In the genomic region with DNA sequence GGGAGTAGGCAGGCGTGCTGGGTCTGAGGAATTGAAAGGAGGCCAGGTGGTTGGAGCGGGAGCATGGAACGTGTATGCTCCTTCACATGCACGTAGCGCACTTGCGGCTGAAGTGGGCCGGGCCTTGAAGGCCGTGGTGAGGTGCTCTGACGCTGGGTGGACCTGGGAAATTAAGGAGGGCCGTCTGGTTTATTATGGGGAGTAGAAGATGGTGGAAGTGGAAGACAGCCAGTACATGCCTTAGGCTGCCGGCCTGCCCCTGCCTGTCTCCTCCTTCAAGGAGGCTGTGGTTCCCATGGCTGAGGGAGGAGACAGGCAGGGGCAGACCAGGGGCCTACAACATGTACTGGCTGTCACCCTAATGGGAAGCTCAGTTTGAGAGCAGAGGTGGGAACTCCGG, we compare ENCODE assay signal across 1 cellular context.
A peak's percentile ranks its signal among the peaks of the same experiment; 100 is the strongest.
TF ChIP-seq lines count a peak whose summit lies in the region.

No MANE protein-coding gene starts in this region.

TF ChIP-seq in K562, 482 proteins besides CTCF, POLR2A, EP300 and RAD21 (continues in another document):
- TF ChIP-seq, protein P1, sequence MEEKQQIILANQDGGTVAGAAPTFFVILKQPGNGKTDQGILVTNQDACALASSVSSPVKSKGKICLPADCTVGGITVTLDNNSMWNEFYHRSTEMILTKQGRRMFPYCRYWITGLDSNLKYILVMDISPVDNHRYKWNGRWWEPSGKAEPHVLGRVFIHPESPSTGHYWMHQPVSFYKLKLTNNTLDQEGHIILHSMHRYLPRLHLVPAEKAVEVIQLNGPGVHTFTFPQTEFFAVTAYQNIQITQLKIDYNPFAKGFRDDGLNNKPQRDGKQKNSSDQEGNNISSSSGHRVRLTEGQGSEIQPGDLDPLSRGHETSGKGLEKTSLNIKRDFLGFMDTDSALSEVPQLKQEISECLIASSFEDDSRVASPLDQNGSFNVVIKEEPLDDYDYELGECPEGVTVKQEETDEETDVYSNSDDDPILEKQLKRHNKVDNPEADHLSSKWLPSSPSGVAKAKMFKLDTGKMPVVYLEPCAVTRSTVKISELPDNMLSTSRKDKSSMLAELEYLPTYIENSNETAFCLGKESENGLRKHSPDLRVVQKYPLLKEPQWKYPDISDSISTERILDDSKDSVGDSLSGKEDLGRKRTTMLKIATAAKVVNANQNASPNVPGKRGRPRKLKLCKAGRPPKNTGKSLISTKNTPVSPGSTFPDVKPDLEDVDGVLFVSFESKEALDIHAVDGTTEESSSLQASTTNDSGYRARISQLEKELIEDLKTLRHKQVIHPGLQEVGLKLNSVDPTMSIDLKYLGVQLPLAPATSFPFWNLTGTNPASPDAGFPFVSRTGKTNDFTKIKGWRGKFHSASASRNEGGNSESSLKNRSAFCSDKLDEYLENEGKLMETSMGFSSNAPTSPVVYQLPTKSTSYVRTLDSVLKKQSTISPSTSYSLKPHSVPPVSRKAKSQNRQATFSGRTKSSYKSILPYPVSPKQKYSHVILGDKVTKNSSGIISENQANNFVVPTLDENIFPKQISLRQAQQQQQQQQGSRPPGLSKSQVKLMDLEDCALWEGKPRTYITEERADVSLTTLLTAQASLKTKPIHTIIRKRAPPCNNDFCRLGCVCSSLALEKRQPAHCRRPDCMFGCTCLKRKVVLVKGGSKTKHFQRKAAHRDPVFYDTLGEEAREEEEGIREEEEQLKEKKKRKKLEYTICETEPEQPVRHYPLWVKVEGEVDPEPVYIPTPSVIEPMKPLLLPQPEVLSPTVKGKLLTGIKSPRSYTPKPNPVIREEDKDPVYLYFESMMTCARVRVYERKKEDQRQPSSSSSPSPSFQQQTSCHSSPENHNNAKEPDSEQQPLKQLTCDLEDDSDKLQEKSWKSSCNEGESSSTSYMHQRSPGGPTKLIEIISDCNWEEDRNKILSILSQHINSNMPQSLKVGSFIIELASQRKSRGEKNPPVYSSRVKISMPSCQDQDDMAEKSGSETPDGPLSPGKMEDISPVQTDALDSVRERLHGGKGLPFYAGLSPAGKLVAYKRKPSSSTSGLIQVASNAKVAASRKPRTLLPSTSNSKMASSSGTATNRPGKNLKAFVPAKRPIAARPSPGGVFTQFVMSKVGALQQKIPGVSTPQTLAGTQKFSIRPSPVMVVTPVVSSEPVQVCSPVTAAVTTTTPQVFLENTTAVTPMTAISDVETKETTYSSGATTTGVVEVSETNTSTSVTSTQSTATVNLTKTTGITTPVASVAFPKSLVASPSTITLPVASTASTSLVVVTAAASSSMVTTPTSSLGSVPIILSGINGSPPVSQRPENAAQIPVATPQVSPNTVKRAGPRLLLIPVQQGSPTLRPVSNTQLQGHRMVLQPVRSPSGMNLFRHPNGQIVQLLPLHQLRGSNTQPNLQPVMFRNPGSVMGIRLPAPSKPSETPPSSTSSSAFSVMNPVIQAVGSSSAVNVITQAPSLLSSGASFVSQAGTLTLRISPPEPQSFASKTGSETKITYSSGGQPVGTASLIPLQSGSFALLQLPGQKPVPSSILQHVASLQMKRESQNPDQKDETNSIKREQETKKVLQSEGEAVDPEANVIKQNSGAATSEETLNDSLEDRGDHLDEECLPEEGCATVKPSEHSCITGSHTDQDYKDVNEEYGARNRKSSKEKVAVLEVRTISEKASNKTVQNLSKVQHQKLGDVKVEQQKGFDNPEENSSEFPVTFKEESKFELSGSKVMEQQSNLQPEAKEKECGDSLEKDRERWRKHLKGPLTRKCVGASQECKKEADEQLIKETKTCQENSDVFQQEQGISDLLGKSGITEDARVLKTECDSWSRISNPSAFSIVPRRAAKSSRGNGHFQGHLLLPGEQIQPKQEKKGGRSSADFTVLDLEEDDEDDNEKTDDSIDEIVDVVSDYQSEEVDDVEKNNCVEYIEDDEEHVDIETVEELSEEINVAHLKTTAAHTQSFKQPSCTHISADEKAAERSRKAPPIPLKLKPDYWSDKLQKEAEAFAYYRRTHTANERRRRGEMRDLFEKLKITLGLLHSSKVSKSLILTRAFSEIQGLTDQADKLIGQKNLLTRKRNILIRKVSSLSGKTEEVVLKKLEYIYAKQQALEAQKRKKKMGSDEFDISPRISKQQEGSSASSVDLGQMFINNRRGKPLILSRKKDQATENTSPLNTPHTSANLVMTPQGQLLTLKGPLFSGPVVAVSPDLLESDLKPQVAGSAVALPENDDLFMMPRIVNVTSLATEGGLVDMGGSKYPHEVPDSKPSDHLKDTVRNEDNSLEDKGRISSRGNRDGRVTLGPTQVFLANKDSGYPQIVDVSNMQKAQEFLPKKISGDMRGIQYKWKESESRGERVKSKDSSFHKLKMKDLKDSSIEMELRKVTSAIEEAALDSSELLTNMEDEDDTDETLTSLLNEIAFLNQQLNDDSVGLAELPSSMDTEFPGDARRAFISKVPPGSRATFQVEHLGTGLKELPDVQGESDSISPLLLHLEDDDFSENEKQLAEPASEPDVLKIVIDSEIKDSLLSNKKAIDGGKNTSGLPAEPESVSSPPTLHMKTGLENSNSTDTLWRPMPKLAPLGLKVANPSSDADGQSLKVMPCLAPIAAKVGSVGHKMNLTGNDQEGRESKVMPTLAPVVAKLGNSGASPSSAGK (IDR thresholded peaks at IDR 0.05): no peak
- TF ChIP-seq RBM22 (IDR thresholded peaks at IDR 0.05; ENCODE audit: low read depth, low read length, poor library complexity, severe bottlenecking) (peak; percentile 40), GABPB2 (CRISPR knock-in tag; conservative IDR thresholded peaks at IDR 0.05) (no peak), ESRRB (CRISPR knock-in tag; IDR thresholded peaks at IDR 0.05; ENCODE audit: borderline replicate concordance) (no peak), BCL6 (CRISPR knock-in tag; IDR thresholded peaks at IDR 0.05) (no peak), SNIP1 (IDR thresholded peaks at IDR 0.05; ENCODE audit: low read depth) (no peak), SIX5 (IDR thresholded peaks at IDR 0.05; ENCODE audit: borderline replicate concordance in 1 of 2, insufficient read depth in 1 of 2, low read depth in 1 of 2, low read length in 2 of 2) (no peak), NR2C1 (IDR thresholded peaks at IDR 0.05) (no peak), NR2C1 (tag; IDR thresholded peaks at IDR 0.05) (no peak), ETV1 (tag; conservative IDR thresholded peaks at IDR 0.05; ENCODE audit: low read depth) (no peak), NFATC3 (IDR thresholded peaks at IDR 0.05) (no peak)
- TF ChIP-seq, protein P2, sequence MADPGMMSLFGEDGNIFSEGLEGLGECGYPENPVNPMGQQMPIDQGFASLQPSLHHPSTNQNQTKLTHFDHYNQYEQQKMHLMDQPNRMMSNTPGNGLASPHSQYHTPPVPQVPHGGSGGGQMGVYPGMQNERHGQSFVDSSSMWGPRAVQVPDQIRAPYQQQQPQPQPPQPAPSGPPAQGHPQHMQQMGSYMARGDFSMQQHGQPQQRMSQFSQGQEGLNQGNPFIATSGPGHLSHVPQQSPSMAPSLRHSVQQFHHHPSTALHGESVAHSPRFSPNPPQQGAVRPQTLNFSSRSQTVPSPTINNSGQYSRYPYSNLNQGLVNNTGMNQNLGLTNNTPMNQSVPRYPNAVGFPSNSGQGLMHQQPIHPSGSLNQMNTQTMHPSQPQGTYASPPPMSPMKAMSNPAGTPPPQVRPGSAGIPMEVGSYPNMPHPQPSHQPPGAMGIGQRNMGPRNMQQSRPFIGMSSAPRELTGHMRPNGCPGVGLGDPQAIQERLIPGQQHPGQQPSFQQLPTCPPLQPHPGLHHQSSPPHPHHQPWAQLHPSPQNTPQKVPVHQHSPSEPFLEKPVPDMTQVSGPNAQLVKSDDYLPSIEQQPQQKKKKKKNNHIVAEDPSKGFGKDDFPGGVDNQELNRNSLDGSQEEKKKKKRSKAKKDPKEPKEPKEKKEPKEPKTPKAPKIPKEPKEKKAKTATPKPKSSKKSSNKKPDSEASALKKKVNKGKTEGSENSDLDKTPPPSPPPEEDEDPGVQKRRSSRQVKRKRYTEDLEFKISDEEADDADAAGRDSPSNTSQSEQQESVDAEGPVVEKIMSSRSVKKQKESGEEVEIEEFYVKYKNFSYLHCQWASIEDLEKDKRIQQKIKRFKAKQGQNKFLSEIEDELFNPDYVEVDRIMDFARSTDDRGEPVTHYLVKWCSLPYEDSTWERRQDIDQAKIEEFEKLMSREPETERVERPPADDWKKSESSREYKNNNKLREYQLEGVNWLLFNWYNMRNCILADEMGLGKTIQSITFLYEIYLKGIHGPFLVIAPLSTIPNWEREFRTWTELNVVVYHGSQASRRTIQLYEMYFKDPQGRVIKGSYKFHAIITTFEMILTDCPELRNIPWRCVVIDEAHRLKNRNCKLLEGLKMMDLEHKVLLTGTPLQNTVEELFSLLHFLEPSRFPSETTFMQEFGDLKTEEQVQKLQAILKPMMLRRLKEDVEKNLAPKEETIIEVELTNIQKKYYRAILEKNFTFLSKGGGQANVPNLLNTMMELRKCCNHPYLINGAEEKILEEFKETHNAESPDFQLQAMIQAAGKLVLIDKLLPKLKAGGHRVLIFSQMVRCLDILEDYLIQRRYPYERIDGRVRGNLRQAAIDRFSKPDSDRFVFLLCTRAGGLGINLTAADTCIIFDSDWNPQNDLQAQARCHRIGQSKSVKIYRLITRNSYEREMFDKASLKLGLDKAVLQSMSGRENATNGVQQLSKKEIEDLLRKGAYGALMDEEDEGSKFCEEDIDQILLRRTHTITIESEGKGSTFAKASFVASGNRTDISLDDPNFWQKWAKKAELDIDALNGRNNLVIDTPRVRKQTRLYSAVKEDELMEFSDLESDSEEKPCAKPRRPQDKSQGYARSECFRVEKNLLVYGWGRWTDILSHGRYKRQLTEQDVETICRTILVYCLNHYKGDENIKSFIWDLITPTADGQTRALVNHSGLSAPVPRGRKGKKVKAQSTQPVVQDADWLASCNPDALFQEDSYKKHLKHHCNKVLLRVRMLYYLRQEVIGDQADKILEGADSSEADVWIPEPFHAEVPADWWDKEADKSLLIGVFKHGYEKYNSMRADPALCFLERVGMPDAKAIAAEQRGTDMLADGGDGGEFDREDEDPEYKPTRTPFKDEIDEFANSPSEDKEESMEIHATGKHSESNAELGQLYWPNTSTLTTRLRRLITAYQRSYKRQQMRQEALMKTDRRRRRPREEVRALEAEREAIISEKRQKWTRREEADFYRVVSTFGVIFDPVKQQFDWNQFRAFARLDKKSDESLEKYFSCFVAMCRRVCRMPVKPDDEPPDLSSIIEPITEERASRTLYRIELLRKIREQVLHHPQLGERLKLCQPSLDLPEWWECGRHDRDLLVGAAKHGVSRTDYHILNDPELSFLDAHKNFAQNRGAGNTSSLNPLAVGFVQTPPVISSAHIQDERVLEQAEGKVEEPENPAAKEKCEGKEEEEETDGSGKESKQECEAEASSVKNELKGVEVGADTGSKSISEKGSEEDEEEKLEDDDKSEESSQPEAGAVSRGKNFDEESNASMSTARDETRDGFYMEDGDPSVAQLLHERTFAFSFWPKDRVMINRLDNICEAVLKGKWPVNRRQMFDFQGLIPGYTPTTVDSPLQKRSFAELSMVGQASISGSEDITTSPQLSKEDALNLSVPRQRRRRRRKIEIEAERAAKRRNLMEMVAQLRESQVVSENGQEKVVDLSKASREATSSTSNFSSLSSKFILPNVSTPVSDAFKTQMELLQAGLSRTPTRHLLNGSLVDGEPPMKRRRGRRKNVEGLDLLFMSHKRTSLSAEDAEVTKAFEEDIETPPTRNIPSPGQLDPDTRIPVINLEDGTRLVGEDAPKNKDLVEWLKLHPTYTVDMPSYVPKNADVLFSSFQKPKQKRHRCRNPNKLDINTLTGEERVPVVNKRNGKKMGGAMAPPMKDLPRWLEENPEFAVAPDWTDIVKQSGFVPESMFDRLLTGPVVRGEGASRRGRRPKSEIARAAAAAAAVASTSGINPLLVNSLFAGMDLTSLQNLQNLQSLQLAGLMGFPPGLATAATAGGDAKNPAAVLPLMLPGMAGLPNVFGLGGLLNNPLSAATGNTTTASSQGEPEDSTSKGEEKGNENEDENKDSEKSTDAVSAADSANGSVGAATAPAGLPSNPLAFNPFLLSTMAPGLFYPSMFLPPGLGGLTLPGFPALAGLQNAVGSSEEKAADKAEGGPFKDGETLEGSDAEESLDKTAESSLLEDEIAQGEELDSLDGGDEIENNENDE (IDR thresholded peaks at IDR 0.05; ENCODE audit: low read depth, low read length): no peak
- TF ChIP-seq, protein P3, sequence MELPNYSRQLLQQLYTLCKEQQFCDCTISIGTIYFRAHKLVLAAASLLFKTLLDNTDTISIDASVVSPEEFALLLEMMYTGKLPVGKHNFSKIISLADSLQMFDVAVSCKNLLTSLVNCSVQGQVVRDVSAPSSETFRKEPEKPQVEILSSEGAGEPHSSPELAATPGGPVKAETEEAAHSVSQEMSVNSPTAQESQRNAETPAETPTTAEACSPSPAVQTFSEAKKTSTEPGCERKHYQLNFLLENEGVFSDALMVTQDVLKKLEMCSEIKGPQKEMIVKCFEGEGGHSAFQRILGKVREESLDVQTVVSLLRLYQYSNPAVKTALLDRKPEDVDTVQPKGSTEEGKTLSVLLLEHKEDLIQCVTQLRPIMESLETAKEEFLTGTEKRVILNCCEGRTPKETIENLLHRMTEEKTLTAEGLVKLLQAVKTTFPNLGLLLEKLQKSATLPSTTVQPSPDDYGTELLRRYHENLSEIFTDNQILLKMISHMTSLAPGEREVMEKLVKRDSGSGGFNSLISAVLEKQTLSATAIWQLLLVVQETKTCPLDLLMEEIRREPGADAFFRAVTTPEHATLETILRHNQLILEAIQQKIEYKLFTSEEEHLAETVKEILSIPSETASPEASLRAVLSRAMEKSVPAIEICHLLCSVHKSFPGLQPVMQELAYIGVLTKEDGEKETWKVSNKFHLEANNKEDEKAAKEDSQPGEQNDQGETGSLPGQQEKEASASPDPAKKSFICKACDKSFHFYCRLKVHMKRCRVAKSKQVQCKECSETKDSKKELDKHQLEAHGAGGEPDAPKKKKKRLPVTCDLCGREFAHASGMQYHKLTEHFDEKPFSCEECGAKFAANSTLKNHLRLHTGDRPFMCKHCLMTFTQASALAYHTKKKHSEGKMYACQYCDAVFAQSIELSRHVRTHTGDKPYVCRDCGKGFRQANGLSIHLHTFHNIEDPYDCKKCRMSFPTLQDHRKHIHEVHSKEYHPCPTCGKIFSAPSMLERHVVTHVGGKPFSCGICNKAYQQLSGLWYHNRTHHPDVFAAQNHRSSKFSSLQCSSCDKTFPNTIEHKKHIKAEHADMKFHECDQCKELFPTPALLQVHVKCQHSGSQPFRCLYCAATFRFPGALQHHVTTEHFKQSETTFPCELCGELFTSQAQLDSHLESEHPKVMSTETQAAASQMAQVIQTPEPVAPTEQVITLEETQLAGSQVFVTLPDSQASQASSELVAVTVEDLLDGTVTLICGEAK (IDR thresholded peaks at IDR 0.05): no peak
- TF ChIP-seq, protein P3 (CRISPR knock-in tag; IDR thresholded peaks at IDR 0.05): no peak
